8 cellular contexts compared by ENCODE assay signal in the genomic region with DNA sequence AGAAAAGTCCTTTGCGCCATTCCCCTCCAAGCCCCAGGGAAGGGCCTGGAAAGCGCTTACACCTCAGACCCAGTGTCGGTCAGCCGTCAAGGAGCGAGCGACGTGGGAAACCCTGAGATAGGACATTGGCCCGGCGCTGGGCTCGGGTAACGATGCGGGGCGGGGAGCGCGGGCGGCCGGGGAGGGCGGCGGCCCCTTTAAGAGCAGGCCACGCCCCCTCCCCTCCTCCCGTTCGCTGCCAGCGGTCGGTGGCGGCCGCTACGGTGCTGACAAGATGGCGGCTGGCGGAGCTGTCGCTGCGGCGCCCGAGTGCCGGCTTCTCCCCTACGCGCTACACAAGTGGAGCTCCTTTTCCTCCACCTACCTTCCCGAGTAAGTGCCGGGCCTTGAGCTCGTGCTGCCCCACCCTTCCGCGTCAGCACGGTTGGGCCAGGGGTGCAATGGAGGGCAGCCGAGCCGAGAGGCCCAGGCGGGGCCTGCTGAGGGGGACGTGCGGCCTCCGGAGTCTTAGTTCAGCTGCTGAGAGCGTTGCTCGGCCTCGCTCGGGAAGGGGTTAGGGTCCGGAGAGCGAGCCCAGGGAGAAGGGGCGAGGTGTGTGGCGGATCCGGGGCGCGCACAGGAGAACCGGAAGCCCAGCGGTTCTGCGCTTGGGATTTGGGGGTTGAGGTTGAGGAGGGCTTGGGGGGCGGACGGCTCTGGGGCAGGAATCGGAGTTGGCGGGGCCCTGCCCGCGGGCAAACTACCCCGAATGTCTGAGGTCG. TPM values are rescaled to one million over a fixed set of nuclear protein-coding genes. Genes with fewer than 3 reads are reported as not detected.
DNase-seq lines count a peak whose midpoint lies in the region; TF ChIP-seq lines count a peak whose summit lies in the region.

MKLN1 (plus strand) TSS at position 251 of the 761 bp plus-strand sequence; CDS start at position 275, 24 bp downstream.

- H3K27me3 Mint-ChIP-seq in activated naive CD8-positive, alpha-beta T cell = no peaks in the 10 kb centered on the region
- peaks cover 6% of the 10 kb centered on the region for H3K27me3 Mint-ChIP-seq in glutamatergic neuron (ENCODE audit: unreplicated experiment)

- intact Hi-C loops in ovary (cut with DNase I) = loop anchor here in 2 of 4 donors (5.0 kb wide), 1 partner anchor 221 kb away; no protein-coding TSS in a partner anchor

- peaks cover 8% of the 10 kb centered on the region for H3K4me1 ChIP-seq in ovary (ENCODE audit: insufficient read depth)
- H3K4me1 ChIP-seq in thymus (ENCODE audit: control insufficient read depth, insufficient read depth, low read length) = peaks cover 9% of the 10 kb centered on the region

- no peak for TF ChIP-seq CTCF in HFF-Myc (IDR thresholded peaks at IDR 0.05; ENCODE audit: low read depth, low read length, missing control alignments)
- TF ChIP-seq CTCF in glutamatergic neuron (IDR thresholded peaks at IDR 0.05; ENCODE audit: partially characterized antibody, unreplicated experiment) = no peak
- peak in 1 of 3 donors; percentile 20 for TF ChIP-seq CTCF in ovary (IDR thresholded peaks at IDR 0.05)

- H3K27me3 ChIP-seq in ovary (no peaks in the 10 kb centered on the region), thymus (ENCODE audit: control insufficient read depth, insufficient read depth) (no peaks in the 10 kb centered on the region)

- H3K4me3 ChIP-seq in GM08714 (ENCODE audit: low read length) (peak within 1 kb of the TSS; percentile 95), HFF-Myc (replicated peaks; ENCODE audit: low read depth, low read length) (peak within 1 kb of the TSS; percentile 92), ovary (peak within 1 kb of the TSS; percentile 97), thymus (ENCODE audit: low read length) (peak within 1 kb of the TSS; percentile 83)

- peak within 1 kb of the TSS; percentile 93 to 96 for H3K27ac ChIP-seq in ovary
- H3K27ac ChIP-seq in thymus (ENCODE audit: low read depth) = peak within 1 kb of the TSS; percentile 99

- H3K27ac Mint-ChIP-seq in activated naive CD8-positive, alpha-beta T cell = peak within 1 kb of the TSS; percentile 97
- peak within 1 kb of the TSS; percentile 98 for H3K27ac Mint-ChIP-seq in glutamatergic neuron (ENCODE audit: unreplicated experiment)

- H3K4me3 Mint-ChIP-seq in activated naive CD8-positive, alpha-beta T cell = peak within 1 kb of the TSS; percentile 99
- H3K4me3 Mint-ChIP-seq in glutamatergic neuron (ENCODE audit: unreplicated experiment) = peak within 1 kb of the TSS; percentile 96

- 0 to 1% (median 0%) methylated on average over 65 to 70 of the region's 70 CpGs for WGBS in ovary, 3 donors
- under 1% methylated on average over 70 of the region's 70 CpGs for WGBS in thymus

- H3K9me3 ChIP-seq in ovary (no peaks in the 10 kb centered on the region), thymus (ENCODE audit: control insufficient read depth) (no peaks in the 10 kb centered on the region)

- H3K36me3 Mint-ChIP-seq in activated naive CD8-positive, alpha-beta T cell = peaks cover 6% of the 10 kb centered on the region
- peaks cover 3% of the 10 kb centered on the region for H3K36me3 Mint-ChIP-seq in glutamatergic neuron (ENCODE audit: unreplicated experiment)

- no peaks in the 10 kb centered on the region for H3K9me3 Mint-ChIP-seq in activated naive CD8-positive, alpha-beta T cell (ENCODE audit: low read depth)
- peaks cover 3% of the 10 kb centered on the region for H3K9me3 Mint-ChIP-seq in glutamatergic neuron (ENCODE audit: unreplicated experiment)

- H3K36me3 ChIP-seq in ovary = no peaks in the 10 kb centered on the region
- H3K36me3 ChIP-seq in thymus (ENCODE audit: control insufficient read depth, insufficient read depth) = peaks cover 1% of the 10 kb centered on the region

- TF ChIP-seq POLR2A in ovary (IDR thresholded peaks at IDR 0.05) = peak; percentile 75

- no peak for TF ChIP-seq EP300 in ovary (IDR thresholded peaks at IDR 0.05)

- DNase-seq in HFF-Myc (ENCODE audit: extremely low read depth, low read depth) (peak; percentile 33), NAMALWA (ENCODE audit: low spot score) (peak; percentile 92), SKM-1 treated with dmso at 0.1 percent for 144 hours (lab: John Stamatoyannopoulos, UW; ENCODE audit: unreplicated experiment) (peak; percentile 89), glutamatergic neuron (peak; percentile 96), ovary (peak; percentile 89 to 93 (median 91))

- H3K4me1 Mint-ChIP-seq in activated naive CD8-positive, alpha-beta T cell (ENCODE audit: low read depth) = peaks cover 58% of the 10 kb centered on the region
- peaks cover 17% of the 10 kb centered on the region for H3K4me1 Mint-ChIP-seq in glutamatergic neuron (ENCODE audit: low read depth, unreplicated experiment)

RNA-seq across cellular contexts. Expression of gene MKLN1, which starts in this region (rescaled TPM):
- 36.7 TPM for total RNA-seq in glutamatergic neuron (ENCODE audit: unreplicated experiment)
- total RNA-seq in ovary = 10 to 100 TPM; 46.6 to 87.1 (median 73.6) TPM
- polyA plus RNA-seq in ovary = 10 to 100 TPM; 12.7 to 26.5 TPM
- 14.4 TPM for polyA plus RNA-seq in thymus

Comparison
In these comparisons a context has a peak if more than half of its experiments do, and no peak if none do; other contexts are left out.
1. Peak in every context shown above with its lines: DNase-seq, H3K4me3 ChIP-seq and H3K27ac ChIP-seq.
2. DNase-seq: peak in every context shown above with its lines; median percentile 96 in glutamatergic neuron; 92 in NAMALWA; 91 in ovary; 89 in SKM-1 treated with dmso at 0.1 percent for 144 hours; 33 in HFF-Myc.